Comparison of ENCODE assay signal across 12 cellular contexts in genomic region chr1:153553691-153554608, GRCh38. TPM values are rescaled to one million over a fixed set of nuclear protein-coding genes. Genes with fewer than 3 reads are reported as not detected.
DNase-seq lines count a peak whose midpoint lies in the region; ATAC-seq and TF ChIP-seq lines count a peak whose summit lies in the region.
"Had no signal": no experiment of that assay in that cellular context is flagged by ENCODE, and none has a peak within 500 bp of the region (broad histone marks: within the 10 kb centered on the region; RNA-seq: fewer than 3 reads in every experiment).

No MANE protein-coding gene starts in this region.

- H3K9me3 ChIP-seq in breast epithelium (no peaks in the 10 kb centered on the region), thoracic aorta (no peaks in the 10 kb centered on the region)

- H3K4me3 ChIP-seq in breast epithelium, result no peak overlapping the region
- H3K4me3 ChIP-seq in thoracic aorta, result no peak overlapping the region

- H3K27ac ChIP-seq in breast epithelium, result peak overlapping the region; percentile 56 to 81
- peak overlapping the region; percentile 84 to 85 for H3K27ac ChIP-seq in thoracic aorta

- H3K27me3 ChIP-seq in breast epithelium (no peaks in the 10 kb centered on the region), thoracic aorta (replicated peaks; ENCODE audit: insufficient read depth) (no peaks in the 10 kb centered on the region)

- H3K36me3 ChIP-seq in breast epithelium (no peaks in the 10 kb centered on the region), thoracic aorta (no peaks in the 10 kb centered on the region)

- DNase-seq in NCI-H748 treated with DMSO at 0.1 percent for 48 hours (lab: John Stamatoyannopoulos, UW), result peak; percentile 7
- no peak for DNase-seq in NCI-H748 (lab: John Stamatoyannopoulos, UW; ENCODE audit: unreplicated experiment)
- no peak for DNase-seq in breast epithelium (ENCODE audit: low spot score in 2 of 2)
- peak; percentile 57 for DNase-seq in medulla oblongata (ENCODE audit: extremely low spot score)
- no peak for DNase-seq in thoracic aorta (ENCODE audit: low spot score)
- DNase-seq in NCI-H128 (lab: John Stamatoyannopoulos, UW; ENCODE audit: unreplicated experiment), result no peak
- DNase-seq: 8988T, NCI-H2107, occipital lobe had no signal

- intact Hi-C loops in breast epithelium (cut with DNase I; ENCODE audit: low total_unique reads), result no loop called here

- H3K4me1 ChIP-seq in breast epithelium (peaks cover 0 to 21% of the 10 kb centered on the region in 2 donors), thoracic aorta (ENCODE audit: control insufficient read depth in 1 of 2, low read depth in 2 of 2) (peaks cover 22 to 41% of the 10 kb centered on the region in 2 donors)

- TF ChIP-seq POLR2A in breast epithelium (IDR thresholded peaks at IDR 0.05), result no peak

- ATAC-seq in thoracic aorta (ENCODE audit: insufficient number of reproducible peaks, low FRiP score, low read depth) (peak; percentile 59), HG02678 (IDR thresholded peaks at IDR 0.05; ENCODE audit: unreplicated experiment) (no peak), GM21528 (IDR thresholded peaks at IDR 0.05; ENCODE audit: low FRiP score, unreplicated experiment) (no peak)

- no peak for TF ChIP-seq CTCF in breast epithelium (IDR thresholded peaks at IDR 0.05)
- TF ChIP-seq CTCF in thoracic aorta (IDR thresholded peaks at IDR 0.05), result no peak

RNA-seq across cellular contexts. Expression of gene S100A3, which starts 4.9 kb away (rescaled TPM):
- total RNA-seq in breast epithelium (1 to 10 TPM in 2 of 3 donors, under 1 TPM in 1; 0.44 to 2.6 (median 2.2) TPM), thoracic aorta (10 to 100 TPM in 1 of 2 donors, 1 to 10 TPM in 1; 3.1 to 25.0 TPM)
- total RNA-seq: occipital lobe had no signal

RNA-seq across cellular contexts. Expression of gene S100A4, which starts 8.3 kb away (rescaled TPM):
- 1,000 to 10,000 TPM in 1 of 3 donors, 100 to 1,000 TPM in 2; 177 to 1,015 (median 198) TPM for total RNA-seq in breast epithelium
- total RNA-seq in thoracic aorta, result 1,000 to 10,000 TPM in 1 of 2 donors, 100 to 1,000 TPM in 1; 514 to 1,429 TPM
- total RNA-seq: SK-MEL-5 had no signal

RNA-seq across cellular contexts. Expression of gene S100A2, which starts 11.7 kb away (rescaled TPM):
- total RNA-seq in breast epithelium, result 1 to 10 TPM in 1 of 3 donors, under 1 TPM in 1, not detected in 1; 0.33 to 5.4 TPM
- 1 to 10 TPM; 1.1 to 2.9 TPM for total RNA-seq in thoracic aorta
- total RNA-seq: occipital lobe had no signal

RNA-seq across cellular contexts. Expression of gene S100A5, which starts 13.2 kb away (rescaled TPM):
- total RNA-seq in breast epithelium, result not detected
- not detected for total RNA-seq in thoracic aorta
- total RNA-seq: occipital lobe, SK-MEL-5 had no signal

RNA-seq across cellular contexts. Expression of gene S100A6, which starts 18.2 kb away (rescaled TPM):
- total RNA-seq in breast epithelium (100 to 1,000 TPM; 351 to 861 (median 423) TPM), thoracic aorta (100 to 1,000 TPM; 367 to 608 TPM)

Comparison
In these comparisons a context has a peak if more than half of its experiments do, and no peak if none do; other contexts are left out.
1. DNase-seq: peak in NCI-H748 treated with DMSO at 0.1 percent for 48 hours (single experiment) and medulla oblongata (single experiment); none in NCI-H748 (single experiment), breast epithelium (0 of 2), thoracic aorta (single experiment) and NCI-H128 (single experiment).